ENCODE assay signal across 8 cellular contexts in the genomic region with DNA sequence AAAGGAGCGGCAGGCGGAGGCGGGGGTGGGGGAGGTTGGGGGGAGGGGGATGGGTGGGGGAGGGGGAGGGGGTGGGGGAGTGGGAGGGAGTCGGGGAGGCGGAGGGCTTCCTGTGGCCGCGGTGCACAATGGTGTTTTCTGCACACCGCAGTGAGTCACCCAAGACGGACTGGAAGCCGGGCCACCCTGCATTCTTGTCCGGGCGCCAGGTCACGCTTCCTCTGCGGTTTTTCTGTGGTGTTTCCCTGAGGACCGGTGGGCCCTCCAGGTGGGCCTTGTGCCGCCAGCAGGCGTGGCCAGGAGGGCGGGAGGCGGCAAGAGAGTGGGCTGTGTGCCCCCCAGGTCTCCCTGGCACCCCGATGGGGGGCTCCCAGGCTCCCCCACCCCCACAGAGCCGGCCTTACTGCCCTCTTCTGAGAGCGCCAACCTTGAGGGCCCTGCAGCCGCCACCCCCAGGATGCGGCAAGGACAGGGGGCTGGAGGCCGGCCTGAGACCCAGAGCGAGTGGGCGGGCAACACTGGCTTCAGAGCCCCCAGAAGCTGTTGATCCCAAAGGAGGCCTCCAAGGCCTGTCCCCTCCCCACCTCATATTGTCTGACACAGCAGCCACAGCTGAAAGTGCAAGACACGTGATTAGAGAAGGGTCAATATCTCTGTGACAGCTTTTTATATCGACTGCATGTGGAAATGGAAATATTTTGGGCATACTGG. TPM values are rescaled to one million over a fixed set of nuclear protein-coding genes. Genes with fewer than 3 reads are reported as not detected.
DNase-seq lines count a peak whose midpoint lies in the region; ATAC-seq and TF ChIP-seq lines count a peak whose summit lies in the region.

No MANE protein-coding gene starts in this region.

- H3K9ac ChIP-seq in HCT116 (ENCODE audit: low read length) (peak overlapping the region; percentile 78), trophoblast cell (ENCODE audit: low read length) (no peak overlapping the region)

- RAD21 ChIA-PET in HCT116 (lab: Charles Lee; ENCODE audit: low non-redundant PET in 1 of 2, low total read pairs in 2 of 2, uncharacterized antibody in 2 of 2, unreplicated experiment in 2 of 2), result interaction anchor here in 1 of 2 experiments (1.2 kb wide), 1 partner anchor 125 kb away, joined by 3 read pairs; no protein-coding TSS in a partner anchor

- H3K4me2 ChIP-seq in HCT116 (ENCODE audit: low read length), result peak overlapping the region; percentile 89
- H3K4me2 ChIP-seq in trophoblast cell (ENCODE audit: low read length), result no peak overlapping the region

- H2BK5ac ChIP-seq in trophoblast cell (ENCODE audit: low read depth, low read length, poor library complexity), result no peak overlapping the region

- H2AFZ ChIP-seq in HCT116 (ENCODE audit: low read depth, low read length, poor library complexity, severe bottlenecking) (no peak overlapping the region), trophoblast cell (ENCODE audit: insufficient read depth, low read length, poor library complexity) (no peak overlapping the region)

- no peak for TF ChIP-seq POLR2A in HCT116 (IDR thresholded peaks at IDR 0.05; ENCODE audit: borderline replicate concordance, extremely low read depth, insufficient read depth, insufficient read length)

- H3K79me1 ChIP-seq in trophoblast cell (ENCODE audit: low read length), result peaks cover under 1% of the 10 kb centered on the region

- peaks cover 30% of the 10 kb centered on the region; the same call in 1 of the 2 replicates for H3K79me2 ChIP-seq in HCT116 (ENCODE audit: insufficient read depth, low read length)
- H3K79me2 ChIP-seq in trophoblast cell (ENCODE audit: control insufficient read depth, insufficient read depth, low read length, poor library complexity), result peaks cover 2% of the 10 kb centered on the region

- WGBS in esophagus, 2 donors, result 28 to 41% methylated on average over 15 to 27 of the region's 29 CpGs
- WGBS in trophoblast cell (ENCODE audit: extremely low coverage, insufficient coverage, insufficient read length), result no CpG with 5 or more reads among the region's 29 CpGs

- intact Hi-C loops in HCT116 (cut with micrococcal nuclease), result no loop called here

- H3K4ac ChIP-seq in trophoblast cell (ENCODE audit: low read depth, low read length), result no peak overlapping the region

- H3K27ac ChIP-seq in HCT116 (ENCODE audit: low read depth, low read length) (peak overlapping the region; percentile 95), esophagus (ENCODE audit: low read depth in 2 of 2, low read length in 1 of 2) (peak overlapping the region; percentile 34 to 81), trophoblast cell (ENCODE audit: low read depth, low read length) (no peak overlapping the region)

- H2BK120ac ChIP-seq in trophoblast cell (ENCODE audit: insufficient read depth, low read length, poor library complexity), result no peak overlapping the region

- no peaks in the 10 kb centered on the region for H3K9me2 ChIP-seq in HCT116 (ENCODE audit: insufficient read depth)

- H2AK5ac ChIP-seq in trophoblast cell (ENCODE audit: low read length), result no peak overlapping the region

- DNase-seq in AG09309 (ENCODE audit: low read depth) (peak; percentile 54), HCT116 (ENCODE audit: low read depth, low spot score) (peak; percentile 75), SKM-1 treated with dmso at 0.1 percent for 144 hours (lab: John Stamatoyannopoulos, UW; ENCODE audit: unreplicated experiment) (peak; percentile 37), trophoblast cell (peak; percentile 38 to 52), inferior parietal cortex (ENCODE audit: extremely low spot score) (no peak)

- H3K23ac ChIP-seq in trophoblast cell (ENCODE audit: low read length), result no peak overlapping the region

- TF ChIP-seq RAD21 in HCT116 (IDR thresholded peaks at IDR 0.05; ENCODE audit: low read depth), result no peak

- H3K14ac ChIP-seq in trophoblast cell (ENCODE audit: low read length), result no peak overlapping the region

- ATAC-seq in HCT116, result peak; percentile 67
- ATAC-seq in HG03469 (IDR thresholded peaks at IDR 0.05; ENCODE audit: unreplicated experiment), result no peak
- no peak for ATAC-seq in HG02884 (IDR thresholded peaks at IDR 0.05; ENCODE audit: unreplicated experiment)

- peaks cover 47 to 67% of the 10 kb centered on the region in 2 experiments for H3K4me1 ChIP-seq in HCT116 (ENCODE audit: control insufficient read depth in 1 of 2, insufficient read depth in 2 of 2, low read length in 2 of 2)
- peaks cover 7 to 13% of the 10 kb centered on the region in 2 donors for H3K4me1 ChIP-seq in esophagus (ENCODE audit: control insufficient read depth in 2 of 2, insufficient read depth in 2 of 2, low read length in 1 of 2)
- peaks cover 0 to 14% of the 10 kb centered on the region in 2 experiments for H3K4me1 ChIP-seq in trophoblast cell (ENCODE audit: control insufficient read depth in 1 of 2, insufficient read depth in 2 of 2, low read length in 2 of 2)

- BruUV-seq in HCT116 (replicated peaks; lab: Mats Ljungman, UMichigan), result no TSS peak

- H3K9me3 ChIP-seq in HCT116 (ENCODE audit: control insufficient read depth in 1 of 2, insufficient read depth in 1 of 2, low read depth in 1 of 2, low read length in 2 of 2) (no peaks in the 10 kb centered on the region), esophagus (ENCODE audit: control insufficient read depth in 2 of 2, insufficient read depth in 1 of 2, low read depth in 1 of 2, low read length in 1 of 2) (no peaks in the 10 kb centered on the region), trophoblast cell (ENCODE audit: insufficient read depth, low read depth, low read length) (no peaks in the 10 kb centered on the region)

- CTCF ChIA-PET in HCT116 (lab: Charles Lee), result interaction anchor here (1.0 to 1.7 kb wide), 2 partner anchors 11 to 171 kb away, joined by 3 to 7 read pairs; a partner anchor contains a TSS

- H3K36me3 ChIP-seq in HCT116 (ENCODE audit: control insufficient read depth in 1 of 2, insufficient read depth in 2 of 2, low read length in 2 of 2) (no peaks in the 10 kb centered on the region), esophagus (ENCODE audit: control insufficient read depth in 2 of 2, insufficient read depth in 2 of 2, low read length in 1 of 2) (no peaks in the 10 kb centered on the region), trophoblast cell (ENCODE audit: control insufficient read depth in 1 of 2, insufficient read depth in 2 of 2, low read length in 2 of 2) (peaks cover 0 to 2% of the 10 kb centered on the region in 2 experiments)

- H2BK12ac ChIP-seq in trophoblast cell (ENCODE audit: low read length), result no peak overlapping the region

- H4K20me1 ChIP-seq in HCT116 (ENCODE audit: insufficient read depth), result no peaks in the 10 kb centered on the region

- POLR2A ChIA-PET in HCT116 (lab: Charles Lee), result interaction anchor here (0.6 to 2.2 kb wide), 3 partner anchors 11 to 110 kb away, joined by 3 to 10 read pairs (median 3); a partner anchor contains a TSS

- peak overlapping the region; percentile 22 for H4K8ac ChIP-seq in trophoblast cell (ENCODE audit: low read depth, low read length)

- H3K27me3 ChIP-seq in HCT116 (ENCODE audit: insufficient read depth, low read length) (no peaks in the 10 kb centered on the region), esophagus (ENCODE audit: control insufficient read depth in 1 of 2, insufficient read depth in 2 of 2, low read length in 2 of 2) (no peaks in the 10 kb centered on the region), trophoblast cell (ENCODE audit: insufficient read depth, low read length) (no peaks in the 10 kb centered on the region)

- no peak overlapping the region for H3K18ac ChIP-seq in trophoblast cell (ENCODE audit: low read length)

- no peak overlapping the region for H4K91ac ChIP-seq in trophoblast cell (ENCODE audit: low read depth, low read length)

- H4K12ac ChIP-seq in trophoblast cell (ENCODE audit: low read depth, low read length), result peak overlapping the region; percentile 22

- H3K4me3 ChIP-seq in AG09309 (ENCODE audit: control insufficient read depth, low read depth, low read length) (no peak overlapping the region), HCT116 (replicated peaks in 1 of 2; ENCODE audit: low read depth in 1 of 2, low read length in 2 of 2) (peak overlapping the region; percentile 32 to 55), esophagus (ENCODE audit: low read depth in 1 of 2, low read length in 2 of 2) (no peak overlapping the region), trophoblast cell (ENCODE audit: low read depth, low read length) (no peak overlapping the region)

- TF ChIP-seq CTCF in AG09309 (IDR thresholded peaks at IDR 0.05; ENCODE audit: control insufficient read depth, insufficient read depth, low read depth, low read length, missing control alignments) (no peak), HCT116 (IDR thresholded peaks at IDR 0.05 in 2 of 3, conservative IDR thresholded peaks at IDR 0.05 in 1 of 3; ENCODE audit: borderline replicate concordance in 1 of 3, insufficient read depth in 1 of 3, low read depth in 2 of 3, low read length in 2 of 3) (no peak)

TF ChIP-seq in HCT116, 20 proteins besides CTCF, POLR2A, EP300 and RAD21:
- no peak for TF ChIP-seq JUND (IDR thresholded peaks at IDR 0.05)
- peak; percentile 74 for TF ChIP-seq TCF7L2 (IDR thresholded peaks at IDR 0.05; ENCODE audit: borderline replicate concordance, extremely low read depth, insufficient read depth, insufficient read length)
- TF ChIP-seq POLR2AphosphoS5 (IDR thresholded peaks at IDR 0.05; ENCODE audit: low read depth, low read length), result peak; percentile 45; the same call in 1 of the 2 replicates
- no peak for TF ChIP-seq ELF1 (IDR thresholded peaks at IDR 0.05; ENCODE audit: borderline replicate concordance, low read depth)
- peak; percentile 50; the same call in 1 of the 2 replicates for TF ChIP-seq ZFX (IDR thresholded peaks at IDR 0.05)

RNA-seq across cellular contexts. Expression of a gene that starts 11.1 kb away (rescaled TPM):
- 25.4 TPM for total RNA-seq in HCT116 (2021; ENCODE audit: unreplicated experiment)
- polyA plus RNA-seq in HCT116 (2012), result 19.3 and 20.2 TPM in 2 replicates
- 10 to 100 TPM in 1 of 2 donors, 1 to 10 TPM in 1; 9.7 to 20.8 TPM for polyA plus RNA-seq in esophagus
- 4.7 and 5.1 TPM in 2 replicates for polyA plus RNA-seq in trophoblast cell (2013)

RNA-seq across cellular contexts. Expression of a gene that starts 11.4 kb away (rescaled TPM):
- 13.2 TPM for total RNA-seq in HCT116 (2021; ENCODE audit: unreplicated experiment)
- polyA plus RNA-seq in HCT116 (2012), result 6.2 and 6.5 TPM in 2 replicates
- polyA plus RNA-seq in esophagus, result 10 to 100 TPM in 1 of 2 donors, 1 to 10 TPM in 1; 6.5 to 14.3 TPM
- polyA plus RNA-seq in trophoblast cell (2013), result 0.19 and 0.21 TPM in 2 replicates

RNA-seq across cellular contexts. Expression of a gene that starts 29.3 kb away (rescaled TPM):
- 1.7 TPM for total RNA-seq in HCT116 (2021; ENCODE audit: unreplicated experiment)
- 1.5 and 1.8 TPM in 2 replicates for polyA plus RNA-seq in HCT116 (2012)
- polyA plus RNA-seq in esophagus, result under 1 TPM; 0.04 to 0.05 TPM
- polyA plus RNA-seq in trophoblast cell (2013), result 0.08 and 0.11 TPM in 2 replicates

RNA-seq across cellular contexts. Expression of a gene that starts 47.3 kb away (rescaled TPM):
- 81.9 TPM for total RNA-seq in HCT116 (2021; ENCODE audit: unreplicated experiment)
- polyA plus RNA-seq in HCT116 (2012), result 55.6 and 65.9 TPM in 2 replicates
- polyA plus RNA-seq in esophagus, result 10 to 100 TPM; 20.7 to 26.1 TPM
- polyA plus RNA-seq in trophoblast cell (2013), result 18.1 and 19.1 TPM in 2 replicates

Comparison
In these comparisons a context has a peak if more than half of its experiments do, and no peak if none do; other contexts are left out.
1. H3K4me3 ChIP-seq: peak in HCT116 (2 of 2); none in AG09309 (single experiment), esophagus (0 of 2) and trophoblast cell (single experiment).